In the genomic region with DNA sequence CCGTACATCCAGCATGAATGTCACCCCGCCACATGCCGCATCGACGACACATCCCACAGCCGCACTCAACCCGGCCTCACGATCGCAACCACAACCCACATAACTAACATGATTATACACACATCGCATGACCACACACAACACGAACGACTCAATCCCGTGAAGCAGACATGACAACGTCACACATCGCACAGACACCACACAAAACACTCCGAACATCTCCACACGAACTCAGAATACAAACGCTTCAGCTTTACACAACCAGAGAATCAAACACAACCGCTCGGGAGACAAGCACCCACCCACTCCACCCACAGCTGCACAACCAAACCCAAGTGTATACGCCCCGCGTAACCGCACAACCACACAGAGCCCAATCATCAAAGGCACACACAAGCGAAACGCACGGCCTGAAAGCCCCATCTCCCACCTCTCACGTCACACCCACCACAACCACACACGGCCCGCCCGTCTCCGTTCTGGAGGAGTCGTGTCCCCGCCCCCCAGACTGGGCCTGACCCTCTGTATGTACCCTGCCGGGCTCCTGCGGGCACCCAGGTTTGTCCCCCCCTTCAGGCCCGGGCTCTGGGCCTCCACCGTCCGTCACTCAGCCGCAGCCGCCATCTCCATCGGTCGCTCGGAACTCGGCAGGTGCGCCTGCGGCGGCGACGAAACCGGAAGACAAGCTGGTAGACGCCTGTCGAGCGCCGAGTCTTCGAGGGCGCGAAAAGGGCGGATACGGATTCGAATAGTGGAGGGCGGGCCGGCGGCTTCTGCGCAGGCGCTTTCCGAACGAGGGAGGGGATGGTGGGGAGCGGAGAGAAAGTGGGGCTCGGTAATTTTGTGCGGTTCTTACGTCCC, we compare ENCODE assay signal across 1 cellular context.
TF ChIP-seq lines count a peak whose summit lies in the region.

Gene RBSN, minus strand, starts transcription at position 646 of the 861 bp plus-strand sequence. CDS start 3,028 bp downstream, outside the sequence.

TF ChIP-seq in A549, 52 proteins besides CTCF, POLR2A, EP300 and RAD21 (continued from another document):
- TF ChIP-seq, protein P1, sequence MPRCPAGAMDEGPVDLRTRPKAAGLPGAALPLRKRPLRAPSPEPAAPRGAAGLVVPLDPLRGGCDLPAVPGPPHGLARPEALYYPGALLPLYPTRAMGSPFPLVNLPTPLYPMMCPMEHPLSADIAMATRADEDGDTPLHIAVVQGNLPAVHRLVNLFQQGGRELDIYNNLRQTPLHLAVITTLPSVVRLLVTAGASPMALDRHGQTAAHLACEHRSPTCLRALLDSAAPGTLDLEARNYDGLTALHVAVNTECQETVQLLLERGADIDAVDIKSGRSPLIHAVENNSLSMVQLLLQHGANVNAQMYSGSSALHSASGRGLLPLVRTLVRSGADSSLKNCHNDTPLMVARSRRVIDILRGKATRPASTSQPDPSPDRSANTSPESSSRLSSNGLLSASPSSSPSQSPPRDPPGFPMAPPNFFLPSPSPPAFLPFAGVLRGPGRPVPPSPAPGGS (IDR thresholded peaks at IDR 0.05), result peak; percentile 70
- TF ChIP-seq RCOR1 (IDR thresholded peaks at IDR 0.05; ENCODE audit: low read depth, low read length) (no peak), SMC3 (IDR thresholded peaks at IDR 0.05) (no peak), CHD2 (IDR thresholded peaks at IDR 0.05; ENCODE audit: low read length, partially characterized antibody) (no peak), TP53 (CRISPR knock-in tag; IDR thresholded peaks at IDR 0.05) (no peak), ZNF302 (CRISPR knock-in tag; IDR thresholded peaks at IDR 0.05) (no peak), CHD4 (IDR thresholded peaks at IDR 0.05; ENCODE audit: borderline replicate concordance) (no peak), PBX3 (IDR thresholded peaks at IDR 0.05) (peak; percentile 81), MAX (IDR thresholded peaks at IDR 0.05) (peak; percentile 93), MAZ (IDR thresholded peaks at IDR 0.05; ENCODE audit: borderline replicate concordance, low read depth, low read length) (0 out of 2 replicates have a peak, but pooled peaks have one; percentile 62), RNF2 (IDR thresholded peaks at IDR 0.05; ENCODE audit: borderline replicate concordance, low read depth) (no peak), REST (IDR thresholded peaks at IDR 0.05) (no peak), E2F6 (IDR thresholded peaks at IDR 0.05; ENCODE audit: borderline replicate concordance, low read depth) (peak; percentile 87), CBX2 (IDR thresholded peaks at IDR 0.05; ENCODE audit: borderline replicate concordance, low read depth) (no peak), ZSCAN20 (CRISPR knock-in tag; IDR thresholded peaks at IDR 0.05) (no peak), RFX5 (IDR thresholded peaks at IDR 0.05) (0 out of 2 replicates have a peak, but pooled peaks have one; percentile 55), RARB (CRISPR knock-in tag; IDR thresholded peaks at IDR 0.05) (no peak), HDAC2 (IDR thresholded peaks at IDR 0.05) (no peak), KDM5A (IDR thresholded peaks at IDR 0.05) (peak; percentile 82; the same call in 1 of the 2 replicates), NR3C1 (IDR thresholded peaks at IDR 0.05) (no peak), CBX8 (IDR thresholded peaks at IDR 0.05) (no peak), HOXB13 (CRISPR knock-in tag; IDR thresholded peaks at IDR 0.05; ENCODE audit: low read depth) (no peak), HEYL (CRISPR knock-in tag; IDR thresholded peaks at IDR 0.05) (no peak), EHMT2 (IDR thresholded peaks at IDR 0.05; ENCODE audit: low read depth) (no peak), JUN (IDR thresholded peaks at IDR 0.05) (peak; percentile 77 to 93), MYC (IDR thresholded peaks at IDR 0.05; ENCODE audit: borderline replicate concordance, low read length) (peak; percentile 43; the same call in 1 of the 2 replicates), FOXS1 (CRISPR knock-in tag; IDR thresholded peaks at IDR 0.05) (no peak), MAFK (IDR thresholded peaks at IDR 0.05; ENCODE audit: partially characterized antibody) (no peak), ESRRA (IDR thresholded peaks at IDR 0.05; ENCODE audit: borderline replicate concordance, low read length) (no peak), BHLHE40 (IDR thresholded peaks at IDR 0.05; ENCODE audit: low read depth, low read length) (no peak), USF2 (IDR thresholded peaks at IDR 0.05) (no peak)
- TF ChIP-seq, protein P2, sequence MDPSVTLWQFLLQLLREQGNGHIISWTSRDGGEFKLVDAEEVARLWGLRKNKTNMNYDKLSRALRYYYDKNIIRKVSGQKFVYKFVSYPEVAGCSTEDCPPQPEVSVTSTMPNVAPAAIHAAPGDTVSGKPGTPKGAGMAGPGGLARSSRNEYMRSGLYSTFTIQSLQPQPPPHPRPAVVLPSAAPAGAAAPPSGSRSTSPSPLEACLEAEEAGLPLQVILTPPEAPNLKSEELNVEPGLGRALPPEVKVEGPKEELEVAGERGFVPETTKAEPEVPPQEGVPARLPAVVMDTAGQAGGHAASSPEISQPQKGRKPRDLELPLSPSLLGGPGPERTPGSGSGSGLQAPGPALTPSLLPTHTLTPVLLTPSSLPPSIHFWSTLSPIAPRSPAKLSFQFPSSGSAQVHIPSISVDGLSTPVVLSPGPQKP (IDR thresholded peaks at IDR 0.05; ENCODE audit: low read depth, low read length), result peak; percentile 71; the same call in 1 of the 2 replicates
- TF ChIP-seq, protein P3, sequence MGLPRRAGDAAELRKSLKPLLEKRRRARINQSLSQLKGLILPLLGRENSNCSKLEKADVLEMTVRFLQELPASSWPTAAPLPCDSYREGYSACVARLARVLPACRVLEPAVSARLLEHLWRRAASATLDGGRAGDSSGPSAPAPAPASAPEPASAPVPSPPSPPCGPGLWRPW (IDR thresholded peaks at IDR 0.05), result no peak
